In the genomic region with DNA sequence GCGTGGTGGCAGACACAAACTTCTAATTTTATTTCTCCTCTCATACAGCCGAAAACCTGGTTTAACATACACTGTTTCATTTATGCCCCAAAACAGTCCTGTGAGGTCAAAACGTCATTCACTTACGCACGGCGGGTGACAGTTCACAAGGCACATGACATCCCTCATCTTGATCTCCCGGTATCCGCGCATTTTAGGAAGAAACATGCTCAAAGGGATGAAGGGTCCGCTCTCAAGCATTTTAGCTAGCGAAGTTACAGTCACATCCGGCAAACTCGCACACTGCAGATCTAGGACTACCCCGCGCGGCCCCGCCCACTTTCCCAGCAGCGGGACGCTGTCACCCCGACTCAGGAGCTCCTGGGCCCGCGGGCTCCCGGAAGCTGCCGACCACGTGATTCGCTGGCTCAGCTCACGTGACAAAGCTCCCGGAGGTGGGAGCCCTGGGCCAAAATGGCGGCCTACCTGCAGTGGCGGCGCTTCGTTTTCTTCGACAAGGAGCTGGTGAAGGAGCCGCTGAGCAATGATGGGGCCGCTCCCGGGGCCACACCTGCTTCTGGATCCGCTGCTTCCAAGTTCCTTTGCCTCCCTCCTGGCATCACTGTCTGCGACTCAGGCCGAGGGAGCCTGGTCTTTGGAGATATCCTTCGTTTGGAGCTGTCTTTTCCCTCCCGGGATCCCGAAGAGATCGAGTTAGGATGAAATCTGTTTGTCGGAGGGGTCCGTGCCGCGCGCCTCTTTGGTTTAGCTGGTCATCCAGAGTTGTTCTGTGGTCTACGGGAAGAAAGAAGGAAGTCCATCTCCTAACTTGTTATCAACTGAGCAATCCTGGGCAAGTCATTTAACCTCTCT, we compare ENCODE assay signal across 1 cellular context.
TF ChIP-seq lines count a peak whose summit lies in the region.

A gene (plus strand): TSS at position 448 of the 852 bp plus-strand sequence. CDS start 6 bp downstream, at position 454.

TF ChIP-seq in HepG2, 621 proteins besides CTCF, POLR2A, EP300 and RAD21 (continued from another document and continues in another):
- TF ChIP-seq, protein P1, sequence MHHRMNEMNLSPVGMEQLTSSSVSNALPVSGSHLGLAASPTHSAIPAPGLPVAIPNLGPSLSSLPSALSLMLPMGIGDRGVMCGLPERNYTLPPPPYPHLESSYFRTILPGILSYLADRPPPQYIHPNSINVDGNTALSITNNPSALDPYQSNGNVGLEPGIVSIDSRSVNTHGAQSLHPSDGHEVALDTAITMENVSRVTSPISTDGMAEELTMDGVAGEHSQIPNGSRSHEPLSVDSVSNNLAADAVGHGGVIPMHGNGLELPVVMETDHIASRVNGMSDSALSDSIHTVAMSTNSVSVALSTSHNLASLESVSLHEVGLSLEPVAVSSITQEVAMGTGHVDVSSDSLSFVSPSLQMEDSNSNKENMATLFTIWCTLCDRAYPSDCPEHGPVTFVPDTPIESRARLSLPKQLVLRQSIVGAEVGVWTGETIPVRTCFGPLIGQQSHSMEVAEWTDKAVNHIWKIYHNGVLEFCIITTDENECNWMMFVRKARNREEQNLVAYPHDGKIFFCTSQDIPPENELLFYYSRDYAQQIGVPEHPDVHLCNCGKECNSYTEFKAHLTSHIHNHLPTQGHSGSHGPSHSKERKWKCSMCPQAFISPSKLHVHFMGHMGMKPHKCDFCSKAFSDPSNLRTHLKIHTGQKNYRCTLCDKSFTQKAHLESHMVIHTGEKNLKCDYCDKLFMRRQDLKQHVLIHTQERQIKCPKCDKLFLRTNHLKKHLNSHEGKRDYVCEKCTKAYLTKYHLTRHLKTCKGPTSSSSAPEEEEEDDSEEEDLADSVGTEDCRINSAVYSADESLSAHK (CRISPR knock-in tag; IDR thresholded peaks at IDR 0.05; ENCODE audit: borderline replicate concordance): no peak
- TF ChIP-seq NCOA2 (CRISPR knock-in tag; IDR thresholded peaks at IDR 0.05) (peak; percentile 61), ZNF605 (CRISPR knock-in tag; IDR thresholded peaks at IDR 0.05) (no peak), ZFAT (CRISPR knock-in tag; conservative IDR thresholded peaks at IDR 0.05) (no peak), NFIC (IDR thresholded peaks at IDR 0.05; ENCODE audit: low read length) (peak; percentile 40; the same call in 1 of the 2 replicates), SP140L (CRISPR knock-in tag; IDR thresholded peaks at IDR 0.05; ENCODE audit: borderline replicate concordance) (peak; percentile 81; the same call in 1 of the 2 replicates), ZBTB42 (CRISPR knock-in tag; IDR thresholded peaks at IDR 0.05) (no peak), NR3C1 (CRISPR knock-in tag; IDR thresholded peaks at IDR 0.05) (no peak), BHLHE40 (IDR thresholded peaks at IDR 0.05; ENCODE audit: low read length) (peak; percentile 91), U2AF1 (optimal IDR thresholded peaks at IDR 0.05; ENCODE audit: low read depth, low read length) (no peak), ZZZ3 (CRISPR knock-in tag; IDR thresholded peaks at IDR 0.05; ENCODE audit: borderline replicate concordance) (0 out of 2 replicates have a peak, but pooled peaks have one; percentile 19), NRL (CRISPR knock-in tag; IDR thresholded peaks at IDR 0.05; ENCODE audit: borderline replicate concordance) (no peak; the same call in 1 of the 2 replicates), PHF5A (CRISPR knock-in tag; IDR thresholded peaks at IDR 0.05; ENCODE audit: low read depth, unreplicated experiment) (no peak), ZMAT3 (CRISPR knock-in tag; conservative IDR thresholded peaks at IDR 0.05) (no peak), SMAD3 (CRISPR knock-in tag; IDR thresholded peaks at IDR 0.05) (peak; percentile 76; the same call in 1 of the 2 replicates), ZNF883 (CRISPR knock-in tag; IDR thresholded peaks at IDR 0.05; ENCODE audit: not compliant biosample characterization) (no peak), ZNF619 (CRISPR knock-in tag; IDR thresholded peaks at IDR 0.05) (peak; percentile 79; the same call in 1 of the 2 replicates), TARDBP (CRISPR knock-in tag; IDR thresholded peaks at IDR 0.05) (peak; percentile 78; the same call in 1 of the 2 replicates), ZNF251 (CRISPR knock-in tag; IDR thresholded peaks at IDR 0.05) (no peak), ZNF235 (CRISPR knock-in tag; IDR thresholded peaks at IDR 0.05; ENCODE audit: borderline replicate concordance) (no peak; the same call in 1 of the 2 replicates), KLF15 (CRISPR knock-in tag; IDR thresholded peaks at IDR 0.05; ENCODE audit: borderline replicate concordance) (no peak), SOX13 (IDR thresholded peaks at IDR 0.05) (0 out of 2 replicates have a peak, but pooled peaks have one; percentile 9), SOX13 (CRISPR knock-in tag; conservative IDR thresholded peaks at IDR 0.05 in 1 of 2, IDR thresholded peaks at IDR 0.05 in 1 of 2) (peak in 1 of 2 experiments; percentile 45; a peak in 2 of 4 replicates), ZBTB38 (CRISPR knock-in tag; IDR thresholded peaks at IDR 0.05) (peak; percentile 19; the same call in 1 of the 2 replicates), ZNF891 (CRISPR knock-in tag; IDR thresholded peaks at IDR 0.05) (no peak), ZNF337 (CRISPR knock-in tag; IDR thresholded peaks at IDR 0.05; ENCODE audit: borderline replicate concordance, low read depth) (no peak), ZSCAN25 (CRISPR knock-in tag; IDR thresholded peaks at IDR 0.05) (no peak), YY1 (IDR thresholded peaks at IDR 0.05; ENCODE audit: insufficient read depth, insufficient replicate concordance, low read depth, low read length) (peak; percentile 98), ZNF230 (CRISPR knock-in tag; IDR thresholded peaks at IDR 0.05) (0 out of 2 replicates have a peak, but pooled peaks have one; percentile 24), KDM4B (CRISPR knock-in tag; IDR thresholded peaks at IDR 0.05) (peak; percentile 91), IRX3 (CRISPR knock-in tag; IDR thresholded peaks at IDR 0.05; ENCODE audit: borderline replicate concordance, low read depth) (no peak), KAT8 (CRISPR knock-in tag; IDR thresholded peaks at IDR 0.05) (peak; percentile 100), FIP1L1 (IDR thresholded peaks at IDR 0.05; ENCODE audit: borderline replicate concordance, insufficient read depth, low read depth, low read length) (no peak), MEIS2 (CRISPR knock-in tag; IDR thresholded peaks at IDR 0.05) (0 out of 2 replicates have a peak, but pooled peaks have one; percentile 40), MIER3 (CRISPR knock-in tag; IDR thresholded peaks at IDR 0.05; ENCODE audit: borderline replicate concordance) (peak; percentile 85; the same call in 1 of the 2 replicates), SIX4 (CRISPR knock-in tag; IDR thresholded peaks at IDR 0.05) (no peak), ZSCAN21 (CRISPR knock-in tag; IDR thresholded peaks at IDR 0.05; ENCODE audit: borderline replicate concordance) (no peak)
- TF ChIP-seq, protein P2, sequence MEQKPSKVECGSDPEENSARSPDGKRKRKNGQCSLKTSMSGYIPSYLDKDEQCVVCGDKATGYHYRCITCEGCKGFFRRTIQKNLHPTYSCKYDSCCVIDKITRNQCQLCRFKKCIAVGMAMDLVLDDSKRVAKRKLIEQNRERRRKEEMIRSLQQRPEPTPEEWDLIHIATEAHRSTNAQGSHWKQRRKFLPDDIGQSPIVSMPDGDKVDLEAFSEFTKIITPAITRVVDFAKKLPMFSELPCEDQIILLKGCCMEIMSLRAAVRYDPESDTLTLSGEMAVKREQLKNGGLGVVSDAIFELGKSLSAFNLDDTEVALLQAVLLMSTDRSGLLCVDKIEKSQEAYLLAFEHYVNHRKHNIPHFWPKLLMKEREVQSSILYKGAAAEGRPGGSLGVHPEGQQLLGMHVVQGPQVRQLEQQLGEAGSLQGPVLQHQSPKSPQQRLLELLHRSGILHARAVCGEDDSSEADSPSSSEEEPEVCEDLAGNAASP (CRISPR knock-in tag; IDR thresholded peaks at IDR 0.05; ENCODE audit: borderline replicate concordance): peak; percentile 50; the same call in 1 of the 2 replicates
- TF ChIP-seq, protein P3, sequence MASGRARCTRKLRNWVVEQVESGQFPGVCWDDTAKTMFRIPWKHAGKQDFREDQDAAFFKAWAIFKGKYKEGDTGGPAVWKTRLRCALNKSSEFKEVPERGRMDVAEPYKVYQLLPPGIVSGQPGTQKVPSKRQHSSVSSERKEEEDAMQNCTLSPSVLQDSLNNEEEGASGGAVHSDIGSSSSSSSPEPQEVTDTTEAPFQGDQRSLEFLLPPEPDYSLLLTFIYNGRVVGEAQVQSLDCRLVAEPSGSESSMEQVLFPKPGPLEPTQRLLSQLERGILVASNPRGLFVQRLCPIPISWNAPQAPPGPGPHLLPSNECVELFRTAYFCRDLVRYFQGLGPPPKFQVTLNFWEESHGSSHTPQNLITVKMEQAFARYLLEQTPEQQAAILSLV (CRISPR knock-in tag; IDR thresholded peaks at IDR 0.05; ENCODE audit: borderline replicate concordance): no peak
- TF ChIP-seq, protein P4, sequence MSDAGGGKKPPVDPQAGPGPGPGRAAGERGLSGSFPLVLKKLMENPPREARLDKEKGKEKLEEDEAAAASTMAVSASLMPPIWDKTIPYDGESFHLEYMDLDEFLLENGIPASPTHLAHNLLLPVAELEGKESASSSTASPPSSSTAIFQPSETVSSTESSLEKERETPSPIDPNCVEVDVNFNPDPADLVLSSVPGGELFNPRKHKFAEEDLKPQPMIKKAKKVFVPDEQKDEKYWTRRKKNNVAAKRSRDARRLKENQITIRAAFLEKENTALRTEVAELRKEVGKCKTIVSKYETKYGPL (CRISPR knock-in tag; IDR thresholded peaks at IDR 0.05): no peak
- TF ChIP-seq, protein P5, sequence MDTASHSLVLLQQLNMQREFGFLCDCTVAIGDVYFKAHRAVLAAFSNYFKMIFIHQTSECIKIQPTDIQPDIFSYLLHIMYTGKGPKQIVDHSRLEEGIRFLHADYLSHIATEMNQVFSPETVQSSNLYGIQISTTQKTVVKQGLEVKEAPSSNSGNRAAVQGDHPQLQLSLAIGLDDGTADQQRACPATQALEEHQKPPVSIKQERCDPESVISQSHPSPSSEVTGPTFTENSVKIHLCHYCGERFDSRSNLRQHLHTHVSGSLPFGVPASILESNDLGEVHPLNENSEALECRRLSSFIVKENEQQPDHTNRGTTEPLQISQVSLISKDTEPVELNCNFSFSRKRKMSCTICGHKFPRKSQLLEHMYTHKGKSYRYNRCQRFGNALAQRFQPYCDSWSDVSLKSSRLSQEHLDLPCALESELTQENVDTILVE (CRISPR knock-in tag; IDR thresholded peaks at IDR 0.05): peak; percentile 92
- TF ChIP-seq, protein P6, sequence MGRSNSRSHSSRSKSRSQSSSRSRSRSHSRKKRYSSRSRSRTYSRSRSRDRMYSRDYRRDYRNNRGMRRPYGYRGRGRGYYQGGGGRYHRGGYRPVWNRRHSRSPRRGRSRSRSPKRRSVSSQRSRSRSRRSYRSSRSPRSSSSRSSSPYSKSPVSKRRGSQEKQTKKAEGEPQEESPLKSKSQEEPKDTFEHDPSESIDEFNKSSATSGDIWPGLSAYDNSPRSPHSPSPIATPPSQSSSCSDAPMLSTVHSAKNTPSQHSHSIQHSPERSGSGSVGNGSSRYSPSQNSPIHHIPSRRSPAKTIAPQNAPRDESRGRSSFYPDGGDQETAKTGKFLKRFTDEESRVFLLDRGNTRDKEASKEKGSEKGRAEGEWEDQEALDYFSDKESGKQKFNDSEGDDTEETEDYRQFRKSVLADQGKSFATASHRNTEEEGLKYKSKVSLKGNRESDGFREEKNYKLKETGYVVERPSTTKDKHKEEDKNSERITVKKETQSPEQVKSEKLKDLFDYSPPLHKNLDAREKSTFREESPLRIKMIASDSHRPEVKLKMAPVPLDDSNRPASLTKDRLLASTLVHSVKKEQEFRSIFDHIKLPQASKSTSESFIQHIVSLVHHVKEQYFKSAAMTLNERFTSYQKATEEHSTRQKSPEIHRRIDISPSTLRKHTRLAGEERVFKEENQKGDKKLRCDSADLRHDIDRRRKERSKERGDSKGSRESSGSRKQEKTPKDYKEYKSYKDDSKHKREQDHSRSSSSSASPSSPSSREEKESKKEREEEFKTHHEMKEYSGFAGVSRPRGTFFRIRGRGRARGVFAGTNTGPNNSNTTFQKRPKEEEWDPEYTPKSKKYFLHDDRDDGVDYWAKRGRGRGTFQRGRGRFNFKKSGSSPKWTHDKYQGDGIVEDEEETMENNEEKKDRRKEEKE (IDR thresholded peaks at IDR 0.05): no peak
- TF ChIP-seq, protein P7, sequence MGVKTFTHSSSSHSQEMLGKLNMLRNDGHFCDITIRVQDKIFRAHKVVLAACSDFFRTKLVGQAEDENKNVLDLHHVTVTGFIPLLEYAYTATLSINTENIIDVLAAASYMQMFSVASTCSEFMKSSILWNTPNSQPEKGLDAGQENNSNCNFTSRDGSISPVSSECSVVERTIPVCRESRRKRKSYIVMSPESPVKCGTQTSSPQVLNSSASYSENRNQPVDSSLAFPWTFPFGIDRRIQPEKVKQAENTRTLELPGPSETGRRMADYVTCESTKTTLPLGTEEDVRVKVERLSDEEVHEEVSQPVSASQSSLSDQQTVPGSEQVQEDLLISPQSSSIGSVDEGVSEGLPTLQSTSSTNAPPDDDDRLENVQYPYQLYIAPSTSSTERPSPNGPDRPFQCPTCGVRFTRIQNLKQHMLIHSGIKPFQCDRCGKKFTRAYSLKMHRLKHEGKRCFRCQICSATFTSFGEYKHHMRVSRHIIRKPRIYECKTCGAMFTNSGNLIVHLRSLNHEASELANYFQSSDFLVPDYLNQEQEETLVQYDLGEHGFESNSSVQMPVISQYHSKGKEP (CRISPR knock-in tag; IDR thresholded peaks at IDR 0.05): peak; percentile 33; the same call in 1 of the 2 replicates
- TF ChIP-seq, protein P8, sequence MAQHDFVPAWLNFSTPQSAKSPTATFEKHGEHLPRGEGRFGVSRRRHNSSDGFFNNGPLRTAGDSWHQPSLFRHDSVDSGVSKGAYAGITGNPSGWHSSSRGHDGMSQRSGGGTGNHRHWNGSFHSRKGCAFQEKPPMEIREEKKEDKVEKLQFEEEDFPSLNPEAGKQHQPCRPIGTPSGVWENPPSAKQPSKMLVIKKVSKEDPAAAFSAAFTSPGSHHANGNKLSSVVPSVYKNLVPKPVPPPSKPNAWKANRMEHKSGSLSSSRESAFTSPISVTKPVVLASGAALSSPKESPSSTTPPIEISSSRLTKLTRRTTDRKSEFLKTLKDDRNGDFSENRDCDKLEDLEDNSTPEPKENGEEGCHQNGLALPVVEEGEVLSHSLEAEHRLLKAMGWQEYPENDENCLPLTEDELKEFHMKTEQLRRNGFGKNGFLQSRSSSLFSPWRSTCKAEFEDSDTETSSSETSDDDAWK (CRISPR knock-in tag; IDR thresholded peaks at IDR 0.05): no peak
- TF ChIP-seq, protein P9, sequence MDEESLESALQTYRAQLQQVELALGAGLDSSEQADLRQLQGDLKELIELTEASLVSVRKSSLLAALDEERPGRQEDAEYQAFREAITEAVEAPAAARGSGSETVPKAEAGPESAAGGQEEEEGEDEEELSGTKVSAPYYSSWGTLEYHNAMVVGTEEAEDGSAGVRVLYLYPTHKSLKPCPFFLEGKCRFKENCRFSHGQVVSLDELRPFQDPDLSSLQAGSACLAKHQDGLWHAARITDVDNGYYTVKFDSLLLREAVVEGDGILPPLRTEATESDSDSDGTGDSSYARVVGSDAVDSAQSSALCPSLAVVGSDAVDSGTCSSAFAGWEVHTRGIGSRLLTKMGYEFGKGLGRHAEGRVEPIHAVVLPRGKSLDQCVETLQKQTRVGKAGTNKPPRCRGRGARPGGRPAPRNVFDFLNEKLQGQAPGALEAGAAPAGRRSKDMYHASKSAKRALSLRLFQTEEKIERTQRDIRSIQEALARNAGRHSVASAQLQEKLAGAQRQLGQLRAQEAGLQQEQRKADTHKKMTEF (CRISPR knock-in tag; IDR thresholded peaks at IDR 0.05): peak; percentile 94
